ENCODE assay signal across 10 cellular contexts in the genomic region with DNA sequence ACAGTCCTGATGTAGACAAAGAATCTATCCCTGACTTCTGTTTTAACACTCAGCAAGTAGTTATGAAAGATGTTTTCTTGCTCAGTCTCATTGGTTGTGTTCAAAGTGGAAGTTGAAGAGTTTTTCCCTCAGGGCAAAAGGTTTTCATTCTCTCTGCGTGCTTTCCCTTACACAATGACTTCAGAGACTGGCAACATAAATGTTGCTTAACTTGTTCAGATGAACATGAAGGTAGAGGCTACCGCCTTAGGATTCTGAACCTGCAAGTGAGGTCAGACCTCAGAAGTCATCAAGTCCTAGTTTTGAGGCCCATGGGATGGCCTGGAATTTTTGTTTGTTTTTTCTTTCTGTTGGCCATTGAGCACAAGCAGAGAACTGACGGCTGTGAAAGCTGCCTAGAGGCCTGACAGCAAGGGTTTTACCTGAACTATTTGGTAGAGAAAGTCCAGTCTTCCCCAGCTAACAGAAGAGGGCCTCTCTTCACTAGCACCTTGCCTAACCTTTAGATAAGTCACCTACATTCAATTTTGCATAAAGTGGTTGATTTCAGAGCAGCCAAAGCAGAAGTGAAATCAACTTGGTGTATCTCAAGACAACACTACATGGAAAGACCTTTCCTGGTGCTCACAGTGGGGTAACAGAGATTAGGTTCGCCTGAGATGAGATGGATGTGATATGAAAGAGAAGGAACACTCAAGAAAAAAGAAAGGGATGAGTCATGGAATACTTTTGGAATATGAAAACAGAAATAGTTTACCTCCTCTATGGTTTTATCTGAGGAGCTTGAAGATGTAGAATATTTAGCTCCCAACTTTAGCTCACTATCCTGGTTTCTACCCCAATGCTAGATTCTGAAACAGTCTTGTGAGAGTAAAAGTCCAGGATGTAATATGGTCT. TPM values are rescaled to one million over a fixed set of nuclear protein-coding genes. Genes with fewer than 3 reads are reported as not detected.
DNase-seq lines count a peak whose midpoint lies in the region; ATAC-seq and TF ChIP-seq lines count a peak whose summit lies in the region.
"Had no signal": no experiment of that assay in that cellular context is flagged by ENCODE, and none has a peak within 500 bp of the region (broad histone marks: within the 10 kb centered on the region; RNA-seq: fewer than 3 reads in every experiment).

No MANE protein-coding gene starts in this region.

- H3K27me3 Mint-ChIP-seq in activated CD8-positive, alpha-beta memory T cell treated with anti-CD3 and anti-CD28 coated beads, Interleukin-2, amount 10 ng/mL, durations not matched to agents 7 days and 5 days = peaks cover 9% of the 10 kb centered on the region

- no peak overlapping the region for H3K4me3 Mint-ChIP-seq in activated CD8-positive, alpha-beta memory T cell treated with anti-CD3 and anti-CD28 coated beads, Interleukin-2, amount 10 ng/mL, durations not matched to agents 7 days and 5 days
- H3K4me3 Mint-ChIP-seq: stimulated activated naive CD8-positive, alpha-beta T cell treated with anti-CD3 and anti-CD28 coated beads, Interleukin-15, Interleukin-2, amounts not matched to agents 100 ng/mL and 50 ng/mL, for 24 hours had no signal

- peak overlapping the region; percentile 22; the same call in 1 of the 2 replicates for H3K27ac ChIP-seq in OCI-LY3 (ENCODE audit: low read length)
- H3K27ac ChIP-seq in right cardiac atrium (ENCODE audit: low read length) = no peak overlapping the region

- no peaks in the 10 kb centered on the region for H3K79me2 ChIP-seq in OCI-LY3 (ENCODE audit: low read length)

- TF ChIP-seq CTCF in OCI-LY3 (IDR thresholded peaks at IDR 0.05; ENCODE audit: low read depth, low read length) (no peak), mucosa of descending colon (IDR thresholded peaks at IDR 0.05) (no peak)

- CTCF ChIA-PET in activated CD8-positive, alpha-beta memory T cell treated with anti-CD3 and anti-CD28 coated beads, Interleukin-2, amount 10 ng/mL, durations not matched to agents 7 days and 5 days (lab: Charles Lee) = no interaction called here

- no peaks in the 10 kb centered on the region for H4K20me1 ChIP-seq in OCI-LY3 (ENCODE audit: insufficient read depth, low read length)

- H3K9ac ChIP-seq in OCI-LY3 (ENCODE audit: low read length) = no peak overlapping the region

- H2AFZ ChIP-seq in OCI-LY3 (ENCODE audit: low read depth, low read length) = no peak overlapping the region

- peaks cover 17% of the 10 kb centered on the region for H3K27me3 ChIP-seq in OCI-LY3 (ENCODE audit: low read depth, low read length)
- H3K27me3 ChIP-seq in right cardiac atrium (ENCODE audit: control insufficient read depth, insufficient read depth) = no peaks in the 10 kb centered on the region

- WGBS in right cardiac atrium = 79% methylated on average over 4 of the region's 4 CpGs

- H3K4me3 ChIP-seq in OCI-LY3 (ENCODE audit: low read length) (peak overlapping the region; percentile 34; the same call in 1 of the 2 replicates), mucosa of descending colon (no peak overlapping the region), right cardiac atrium (ENCODE audit: low read length) (no peak overlapping the region)

- ATAC-seq in GM18907 (IDR thresholded peaks at IDR 0.05; ENCODE audit: unreplicated experiment) = peak; percentile 96
- peak; percentile 97 for ATAC-seq in HG02870 (IDR thresholded peaks at IDR 0.05; ENCODE audit: unreplicated experiment)
- peak; percentile 36 for ATAC-seq in mucosa of descending colon
- no peak for ATAC-seq in activated CD8-positive, alpha-beta memory T cell treated with anti-CD3 and anti-CD28 coated beads, Interleukin-2, amount 10 ng/mL, durations not matched to agents 7 days and 5 days
- no peak for ATAC-seq in right cardiac atrium
- ATAC-seq: SK-N-SH treated with all-trans-retinoic acid at 6 μM for 48 hours had no signal

- peak overlapping the region; percentile 66 for H3K4me2 ChIP-seq in OCI-LY3 (ENCODE audit: low read length)

- no peak overlapping the region for H3K27ac Mint-ChIP-seq in activated CD8-positive, alpha-beta memory T cell treated with anti-CD3 and anti-CD28 coated beads, Interleukin-2, amount 10 ng/mL, durations not matched to agents 7 days and 5 days
- H3K27ac Mint-ChIP-seq: stimulated activated naive CD8-positive, alpha-beta T cell treated with anti-CD3 and anti-CD28 coated beads, Interleukin-15, Interleukin-2, amounts not matched to agents 100 ng/mL and 50 ng/mL, for 24 hours had no signal

- intact Hi-C loops in mucosa of descending colon (cut with DNase I, micrococcal nuclease) = no loop called here
- intact Hi-C loops in right cardiac atrium (cut with DNase I) = loop anchor here in 1 of 4 donors (10.0 kb wide), 1 partner anchor 60 kb away; no protein-coding TSS in a partner anchor

- no peaks in the 10 kb centered on the region for H3K36me3 Mint-ChIP-seq in activated CD8-positive, alpha-beta memory T cell treated with anti-CD3 and anti-CD28 coated beads, Interleukin-2, amount 10 ng/mL, durations not matched to agents 7 days and 5 days

- no peaks in the 10 kb centered on the region for H3K36me3 ChIP-seq in OCI-LY3 (replicated peaks; ENCODE audit: low read depth, low read length)
- H3K36me3 ChIP-seq in mucosa of descending colon (ENCODE audit: low read depth) = no peaks in the 10 kb centered on the region

- H3K9me3 ChIP-seq in OCI-LY3 (ENCODE audit: insufficient read depth, low read length) (no peaks in the 10 kb centered on the region), mucosa of descending colon (no peaks in the 10 kb centered on the region), right cardiac atrium (ENCODE audit: control insufficient read depth, low read length) (no peaks in the 10 kb centered on the region)

- no peaks in the 10 kb centered on the region for H3K4me1 Mint-ChIP-seq in activated CD8-positive, alpha-beta memory T cell treated with anti-CD3 and anti-CD28 coated beads, Interleukin-2, amount 10 ng/mL, durations not matched to agents 7 days and 5 days

- H3K9me3 Mint-ChIP-seq in activated CD8-positive, alpha-beta memory T cell treated with anti-CD3 and anti-CD28 coated beads, Interleukin-2, amount 10 ng/mL, durations not matched to agents 7 days and 5 days (ENCODE audit: low read depth) = no peaks in the 10 kb centered on the region

- no peak for DNase-seq in mucosa of descending colon
- no peak for DNase-seq in 8988T
- no peak for DNase-seq in NCI-H748 treated with DMSO at 0.1 percent for 48 hours (lab: John Stamatoyannopoulos, UW)
- DNase-seq in activated CD8-positive, alpha-beta memory T cell treated with anti-CD3 and anti-CD28 coated beads, Interleukin-2, amount 10 ng/mL, durations not matched to agents 7 days and 5 days = no peak
- no peak for DNase-seq in right cardiac atrium

- H3K4me1 ChIP-seq in OCI-LY3 (ENCODE audit: low read length) (peaks cover 14% of the 10 kb centered on the region), mucosa of descending colon (ENCODE audit: low read depth) (no peaks in the 10 kb centered on the region), right cardiac atrium (ENCODE audit: control insufficient read depth, insufficient read depth, low read length) (no peaks in the 10 kb centered on the region)

RNA-seq across cellular contexts. Expression of a gene that starts 53.6 kb away (rescaled TPM):
- total RNA-seq in mucosa of descending colon = 10 to 100 TPM in 2 of 3 donors, 1 to 10 TPM in 1; 9.6 to 11.9 (median 11.6) TPM
- 10 to 100 TPM; 14.7 to 18.4 TPM for total RNA-seq in activated CD8-positive, alpha-beta memory T cell treated with anti-CD3 and anti-CD28 coated beads, Interleukin-2, amount 10 ng/mL, durations not matched to agents 7 days and 5 days
- total RNA-seq in right cardiac atrium = 10 to 100 TPM in 1 of 4 donors, 1 to 10 TPM in 3; 6.0 to 10.6 (median 8.0) TPM
- polyA plus RNA-seq in right cardiac atrium = 2.5 TPM

Comparison
In these comparisons a context has a peak if more than half of its experiments do, and no peak if none do; other contexts are left out.
1. ATAC-seq: peak in GM18907 (single experiment), HG02870 (single experiment) and mucosa of descending colon (single experiment); none in activated CD8-positive, alpha-beta memory T cell treated with anti-CD3 and anti-CD28 coated beads, Interleukin-2, amount 10 ng/mL, durations not matched to agents 7 days and 5 days (single experiment) and right cardiac atrium (0 of 2).